In the genomic region with DNA sequence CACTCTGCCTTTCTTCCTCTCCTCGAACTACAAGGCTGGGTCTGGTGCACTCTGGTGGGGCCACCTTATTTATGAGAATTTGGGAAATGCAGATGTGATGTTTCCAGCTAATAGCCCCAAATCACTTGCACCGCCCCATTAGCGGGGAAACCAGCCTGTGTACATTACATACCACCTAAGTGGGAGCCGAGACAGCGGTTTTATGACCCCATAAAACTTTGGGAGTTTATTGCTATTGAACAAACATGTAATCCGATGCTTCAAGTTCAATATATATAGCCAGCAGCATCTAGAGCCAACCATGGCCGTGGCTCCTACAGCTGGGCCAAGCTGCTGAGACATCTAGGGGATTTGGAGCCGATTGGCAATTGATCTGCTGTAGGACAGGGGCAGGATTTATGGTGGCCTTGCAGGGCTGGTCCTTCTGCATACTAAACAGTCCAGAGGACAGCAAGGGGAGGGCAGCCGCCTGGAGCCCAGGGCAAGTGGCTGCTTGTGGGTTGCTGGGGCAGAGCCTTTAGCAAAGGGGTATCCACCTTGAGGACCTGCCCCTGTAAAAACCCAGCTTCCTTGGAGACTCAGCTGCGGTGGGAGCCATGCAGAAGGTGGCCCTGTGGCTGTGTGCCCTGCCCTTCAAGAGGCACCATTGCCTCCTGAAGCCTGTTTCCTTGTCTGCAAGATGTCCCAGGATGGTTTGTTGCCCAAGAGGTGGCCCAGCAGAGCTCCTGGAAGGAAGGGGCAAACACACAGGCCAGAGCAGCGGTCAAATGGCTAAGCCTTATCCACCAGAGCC, we compare ENCODE assay signal across 20 cellular contexts. TPM values are rescaled to one million over a fixed set of nuclear protein-coding genes. Genes with fewer than 3 reads are reported as not detected.
DNase-seq lines count a peak whose midpoint lies in the region; ATAC-seq and TF ChIP-seq lines count a peak whose summit lies in the region.
"Had no signal": no experiment of that assay in that cellular context is flagged by ENCODE, and none has a peak within 500 bp of the region (broad histone marks: within the 10 kb centered on the region; RNA-seq: fewer than 3 reads in every experiment).

No MANE protein-coding gene starts in this region.

- H3K4me1 ChIP-seq in HEK293 (ENCODE audit: control insufficient read depth, insufficient read depth, low read length) = peaks cover 10% of the 10 kb centered on the region
- H3K4me1 ChIP-seq in PC-3 (ENCODE audit: insufficient read depth, low read length) = peaks cover 4% of the 10 kb centered on the region; the same call in 1 of the 2 replicates

- H4K20me1 ChIP-seq in PC-3 (ENCODE audit: low read length) = no peaks in the 10 kb centered on the region

- intact Hi-C loops in PC-3 (cut with micrococcal nuclease) (no loop called here), Right ventricle myocardium inferior (cut with DNase I) (no loop called here)

- no peak overlapping the region for H3K4me2 ChIP-seq in PC-3 (ENCODE audit: low read length)

- H3K27ac ChIP-seq in HEK293 (ENCODE audit: extremely low read depth, low read depth, low read length) (peak overlapping the region; percentile 37; the same call in 1 of the 2 replicates), PC-3 (ENCODE audit: low read length) (no peak overlapping the region)
- H3K27ac ChIP-seq: SJSA1 had no signal

- H3F3A ChIP-seq in PC-3 (ENCODE audit: low read length, unreplicated experiment) = no peaks in the 10 kb centered on the region

- DNase-seq in DMS153 (lab: John Stamatoyannopoulos, UW) (peak; percentile 27), PC-3 (peak; percentile 40), left kidney (ENCODE audit: low read depth, low spot score) (peak; percentile 86), activated T-cell treated with anti-CD3 and anti-CD28 coated beads for 4 hours (no peak), MV-4-11 (lab: John Stamatoyannopoulos, UW) (no peak), Right ventricle myocardium inferior (ENCODE audit: missing footprints) (no peak), RPMI8226 (no peak)
- DNase-seq: ACHN, C1 segment of cervical spinal cord, DND-41, H9, NCI-H1105 treated with DMSO at 0.1 percent for 48 hours, NCI-H187, NCI-H2171, NCI-H82, SW 1271, T-helper 9 cell had no signal

- TF ChIP-seq CTCF in HEK293 (tag by site-specific recombination; IDR thresholded peaks at IDR 0.05) (no peak), PC-3 (conservative IDR thresholded peaks at IDR 0.05; ENCODE audit: low read depth, low read length) (no peak)

- no peak overlapping the region for H2AFZ ChIP-seq in PC-3 (ENCODE audit: low read length)

- POLR2A ChIA-PET in HEK293 (lab: Yijun Ruan, JAX) (interaction anchor here (0.6 kb wide), 1 partner anchor 240 kb away, joined by 4 read pairs; no protein-coding TSS in a partner anchor), PC-3 (lab: Charles Lee; ENCODE audit: unreplicated experiment) (no interaction called here)

- peak; percentile 76 for ATAC-seq in PC-3
- ATAC-seq in Right ventricle myocardium inferior = no peak

- H3K9me2 ChIP-seq in PC-3 (replicated peaks; ENCODE audit: low read length) = no peaks in the 10 kb centered on the region

- peaks cover 12% of the 10 kb centered on the region; the same call in 1 of the 2 replicates for H3K27me3 ChIP-seq in PC-3 (ENCODE audit: low read length)

- no peaks in the 10 kb centered on the region for H3K36me3 ChIP-seq in HEK293 (ENCODE audit: control insufficient read depth in 2 of 2, insufficient read depth in 1 of 2, low read length in 2 of 2)
- no peaks in the 10 kb centered on the region for H3K36me3 ChIP-seq in PC-3 (ENCODE audit: low read depth, low read length)
- H3K36me3 ChIP-seq: SJSA1 had no signal

- CTCF ChIA-PET in HEK293 (lab: Yijun Ruan, JAX) (interaction anchor here (0.7 to 1.1 kb wide), 2 partner anchors 12 to 119 kb away, joined by 3 to 4 read pairs; no protein-coding TSS in a partner anchor), PC-3 (lab: Charles Lee) (no interaction called here)

- no TSS peak for BruUV-seq in PC-3 (replicated peaks; lab: Mats Ljungman, UMichigan)

- no peaks in the 10 kb centered on the region for H3K79me2 ChIP-seq in PC-3 (ENCODE audit: low read length)

- no peaks in the 10 kb centered on the region for H3K9me3 ChIP-seq in HEK293 (ENCODE audit: control insufficient read depth, insufficient read depth, low read depth, low read length)
- H3K9me3 ChIP-seq in PC-3 (ENCODE audit: low read length) = no peaks in the 10 kb centered on the region
- H3K9me3 ChIP-seq: SJSA1 had no signal

- H3K9ac ChIP-seq in PC-3 (ENCODE audit: low read length) = no peak overlapping the region

- H3K4me3 ChIP-seq in HEK293 (ENCODE audit: low read depth, low read length) (no peak overlapping the region), PC-3 (ENCODE audit: low read length) (no peak overlapping the region)
- H3K4me3 ChIP-seq: SJSA1 had no signal

TF ChIP-seq in HEK293, 187 proteins besides CTCF, POLR2A, EP300 and RAD21 (continues in another document):
- TF ChIP-seq ZNF366 (tag by site-specific recombination; conservative IDR thresholded peaks at IDR 0.05) = no peak; the same call in 1 of the 2 replicates
- TF ChIP-seq, protein P1, sequence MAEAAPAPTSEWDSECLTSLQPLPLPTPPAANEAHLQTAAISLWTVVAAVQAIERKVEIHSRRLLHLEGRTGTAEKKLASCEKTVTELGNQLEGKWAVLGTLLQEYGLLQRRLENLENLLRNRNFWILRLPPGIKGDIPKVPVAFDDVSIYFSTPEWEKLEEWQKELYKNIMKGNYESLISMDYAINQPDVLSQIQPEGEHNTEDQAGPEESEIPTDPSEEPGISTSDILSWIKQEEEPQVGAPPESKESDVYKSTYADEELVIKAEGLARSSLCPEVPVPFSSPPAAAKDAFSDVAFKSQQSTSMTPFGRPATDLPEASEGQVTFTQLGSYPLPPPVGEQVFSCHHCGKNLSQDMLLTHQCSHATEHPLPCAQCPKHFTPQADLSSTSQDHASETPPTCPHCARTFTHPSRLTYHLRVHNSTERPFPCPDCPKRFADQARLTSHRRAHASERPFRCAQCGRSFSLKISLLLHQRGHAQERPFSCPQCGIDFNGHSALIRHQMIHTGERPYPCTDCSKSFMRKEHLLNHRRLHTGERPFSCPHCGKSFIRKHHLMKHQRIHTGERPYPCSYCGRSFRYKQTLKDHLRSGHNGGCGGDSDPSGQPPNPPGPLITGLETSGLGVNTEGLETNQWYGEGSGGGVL (tag by site-specific recombination; IDR thresholded peaks at IDR 0.05) = peak; percentile 50
- no peak for TF ChIP-seq MZF1 (tag by site-specific recombination; IDR thresholded peaks at IDR 0.05; ENCODE audit: borderline replicate concordance)
- TF ChIP-seq ZNF621 (tag by site-specific recombination; IDR thresholded peaks at IDR 0.05) = no peak
- TF ChIP-seq ZNF792 (tag by site-specific recombination; IDR thresholded peaks at IDR 0.05) = no peak
- TF ChIP-seq SETDB1 (IDR thresholded peaks at IDR 0.05; ENCODE audit: insufficient read length, low read length) = no peak
- TF ChIP-seq, protein P2, sequence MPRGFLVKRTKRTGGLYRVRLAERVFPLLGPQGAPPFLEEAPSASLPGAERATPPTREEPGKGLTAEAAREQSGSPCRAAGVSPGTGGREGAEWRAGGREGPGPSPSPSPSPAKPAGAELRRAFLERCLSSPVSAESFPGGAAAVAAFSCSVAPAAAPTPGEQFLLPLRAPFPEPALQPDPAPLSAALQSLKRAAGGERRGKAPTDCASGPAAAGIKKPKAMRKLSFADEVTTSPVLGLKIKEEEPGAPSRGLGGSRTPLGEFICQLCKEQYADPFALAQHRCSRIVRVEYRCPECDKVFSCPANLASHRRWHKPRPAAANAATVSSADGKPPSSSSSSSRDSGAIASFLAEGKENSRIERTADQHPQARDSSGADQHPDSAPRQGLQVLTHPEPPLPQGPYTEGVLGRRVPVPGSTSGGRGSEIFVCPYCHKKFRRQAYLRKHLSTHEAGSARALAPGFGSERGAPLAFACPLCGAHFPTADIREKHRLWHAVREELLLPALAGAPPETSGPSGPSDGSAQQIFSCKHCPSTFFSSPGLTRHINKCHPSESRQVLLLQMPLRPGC (tag by site-specific recombination; IDR thresholded peaks at IDR 0.05) = no peak
- TF ChIP-seq GLIS1 (tag by site-specific recombination; IDR thresholded peaks at IDR 0.05) = peak; percentile 74
- no peak for TF ChIP-seq GLI2 (tag by site-specific recombination; IDR thresholded peaks at IDR 0.05; ENCODE audit: borderline replicate concordance, low read depth)
- TF ChIP-seq ZNF654 (tag by site-specific recombination; IDR thresholded peaks at IDR 0.05; ENCODE audit: low read depth) = no peak
- TF ChIP-seq ZBTB48 (tag by site-specific recombination; IDR thresholded peaks at IDR 0.05) = no peak
- TF ChIP-seq ZNF560 (tag by site-specific recombination; IDR thresholded peaks at IDR 0.05; ENCODE audit: borderline replicate concordance) = no peak
- no peak for TF ChIP-seq ZNF837 (tag by site-specific recombination; IDR thresholded peaks at IDR 0.05)
- no peak for TF ChIP-seq ZNF791 (tag by site-specific recombination; IDR thresholded peaks at IDR 0.05)
- no peak for TF ChIP-seq ZNF747 (tag by site-specific recombination; IDR thresholded peaks at IDR 0.05)
- peak; percentile 61; the same call in 1 of the 2 replicates for TF ChIP-seq WT1 (tag by site-specific recombination; IDR thresholded peaks at IDR 0.05)
- TF ChIP-seq HOXA7 (CRISPR knock-in tag; IDR thresholded peaks at IDR 0.05; ENCODE audit: borderline replicate concordance) = no peak
- TF ChIP-seq ZNF843 (tag by site-specific recombination; IDR thresholded peaks at IDR 0.05) = peak; percentile 90
- no peak for TF ChIP-seq ZNF214 (tag by site-specific recombination; IDR thresholded peaks at IDR 0.05; ENCODE audit: borderline replicate concordance)
- TF ChIP-seq ZFP37 (tag by site-specific recombination; IDR thresholded peaks at IDR 0.05) = no peak
- TF ChIP-seq ZNF585B (tag by site-specific recombination; IDR thresholded peaks at IDR 0.05) = no peak
- TF ChIP-seq ZNF19 (tag by site-specific recombination; IDR thresholded peaks at IDR 0.05; ENCODE audit: low read depth) = no peak
- TF ChIP-seq ZBTB17 (tag by site-specific recombination; IDR thresholded peaks at IDR 0.05) = no peak
- no peak for TF ChIP-seq ZNF785 (tag by site-specific recombination; IDR thresholded peaks at IDR 0.05)
- no peak for TF ChIP-seq ZNF248 (tag by site-specific recombination; IDR thresholded peaks at IDR 0.05)
- no peak for TF ChIP-seq ZNF311 (tag by site-specific recombination; IDR thresholded peaks at IDR 0.05; ENCODE audit: borderline replicate concordance)

RNA-seq across cellular contexts. Expression of a gene that starts 47.9 kb away (rescaled TPM):
- not detected in 2 replicates for total RNA-seq in PC-3 (2014; rRNA removed)
- 0.32 TPM for total RNA-seq in Right ventricle myocardium inferior
- total RNA-seq: G401, H9 had no signal

Comparison
In these comparisons a context has a peak if more than half of its experiments do, and no peak if none do; other contexts are left out.
1. DNase-seq: peak in DMS153 (single experiment), PC-3 (single experiment) and left kidney (single experiment); none in activated T-cell treated with anti-CD3 and anti-CD28 coated beads for 4 hours (single experiment), MV-4-11 (single experiment), Right ventricle myocardium inferior (single experiment) and RPMI8226 (single experiment).